Comparison of ENCODE assay signal across 8 cellular contexts in the genomic region with DNA sequence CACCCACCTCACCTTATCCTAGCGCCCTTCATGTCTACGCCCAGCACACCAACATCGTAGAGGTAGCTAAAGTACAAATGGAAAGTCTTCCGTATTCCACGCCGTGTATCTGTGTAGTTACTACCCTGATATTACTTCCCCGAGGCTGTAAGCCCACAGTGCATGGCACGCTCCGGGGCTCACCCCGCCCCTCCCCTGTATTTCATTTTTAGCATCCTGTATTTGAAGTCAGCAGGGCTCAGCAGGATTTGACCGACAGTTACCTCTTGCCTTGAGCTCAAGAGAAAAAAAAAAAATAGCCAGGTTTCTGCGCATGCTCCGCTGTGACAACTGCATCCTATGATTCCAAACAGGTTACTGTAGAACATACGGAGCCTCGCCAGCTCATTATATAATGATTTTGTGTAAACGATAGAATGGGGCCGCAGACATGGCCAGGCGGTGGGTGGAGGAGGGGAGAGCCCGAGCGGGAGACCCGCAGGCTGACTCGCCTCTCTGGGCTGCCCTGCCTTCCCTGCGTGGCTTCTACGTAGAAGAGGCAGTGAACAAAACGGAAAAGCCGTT. TPM values are rescaled to one million over a fixed set of nuclear protein-coding genes. Genes with fewer than 3 reads are reported as not detected.
DNase-seq lines count a peak whose midpoint lies in the region; ATAC-seq, FAIRE-seq and TF ChIP-seq lines count a peak whose summit lies in the region.

No MANE protein-coding gene starts in this region.

- H3K9me3 ChIP-seq in OCI-LY3 (ENCODE audit: insufficient read depth, low read length): no peaks in the 10 kb centered on the region
- H3K9me3 ChIP-seq in upper lobe of right lung: no peaks in the 10 kb centered on the region

- no peaks in the 10 kb centered on the region for H3K79me2 ChIP-seq in OCI-LY3 (ENCODE audit: low read length)

- no peak for FAIRE-seq in frontal cortex (lab: Jason Lieb, UNC)

- intact Hi-C loops in upper lobe of right lung (cut with DNase I): no loop called here

- H3K36me3 ChIP-seq in OCI-LY3 (replicated peaks; ENCODE audit: low read depth, low read length): no peaks in the 10 kb centered on the region
- H3K36me3 ChIP-seq in upper lobe of right lung: no peaks in the 10 kb centered on the region

- no peaks in the 10 kb centered on the region for H3K36me3 Mint-ChIP-seq in nephron progenitor cell (ENCODE audit: low read depth)

- peak; percentile 65 for ATAC-seq in upper lobe of right lung
- no peak for ATAC-seq in HG03460 (IDR thresholded peaks at IDR 0.05; ENCODE audit: unreplicated experiment)

- no peak overlapping the region for H3K9ac ChIP-seq in OCI-LY3 (ENCODE audit: low read length)

- H3K4me1 Mint-ChIP-seq in nephron progenitor cell: peaks cover 20% of the 10 kb centered on the region

- DNase-seq in G401 (ENCODE audit: low spot score) (peak; percentile 99), HT-29 (ENCODE audit: low spot score) (peak; percentile 84), frontal cortex (ENCODE audit: low spot score in 2 of 2) (peak; percentile 77 to 81), nephron progenitor cell (peak; percentile 40), upper lobe of right lung (no peak)
- DNase-seq in activated naive CD4-positive, alpha-beta T cell treated with Interleukin-2 at 50 U/mL for 16 hours: peak; percentile 60

- H4K20me1 ChIP-seq in OCI-LY3 (ENCODE audit: insufficient read depth, low read length): no peaks in the 10 kb centered on the region

- no peaks in the 10 kb centered on the region for H3K4me1 ChIP-seq in OCI-LY3 (ENCODE audit: low read length)
- peaks cover 28% of the 10 kb centered on the region for H3K4me1 ChIP-seq in upper lobe of right lung

- H3K4me3 ChIP-seq in OCI-LY3 (ENCODE audit: low read length) (peak overlapping the region; percentile 70), upper lobe of right lung (peak overlapping the region; percentile 71)

- TF ChIP-seq CTCF in OCI-LY3 (IDR thresholded peaks at IDR 0.05; ENCODE audit: low read depth, low read length): no peak
- no peak for TF ChIP-seq CTCF in nephron progenitor cell (IDR thresholded peaks at IDR 0.05)
- no peak for TF ChIP-seq CTCF in upper lobe of right lung (IDR thresholded peaks at IDR 0.05)

- H3K27ac Mint-ChIP-seq in nephron progenitor cell: no peak overlapping the region

- H3K27me3 ChIP-seq in OCI-LY3 (ENCODE audit: low read depth, low read length) (no peaks in the 10 kb centered on the region), upper lobe of right lung (no peaks in the 10 kb centered on the region)

- peaks cover 15% of the 10 kb centered on the region for H3K9me3 Mint-ChIP-seq in nephron progenitor cell

- H3K4me2 ChIP-seq in OCI-LY3 (ENCODE audit: low read length): peak overlapping the region; percentile 53

- peaks cover 54% of the 10 kb centered on the region for H3K27me3 Mint-ChIP-seq in nephron progenitor cell (ENCODE audit: low read depth, poor library complexity)

- H3K27ac ChIP-seq in OCI-LY3 (ENCODE audit: low read length) (no peak overlapping the region), upper lobe of right lung (peak overlapping the region; percentile 82)

- in situ Hi-C loops in G401 (cut with HindIII; ENCODE audit: low sequenced_read_pairs): no loop called here

- peak overlapping the region; percentile 87 for H3K4me3 Mint-ChIP-seq in nephron progenitor cell

- peak overlapping the region; percentile 67 for H2AFZ ChIP-seq in OCI-LY3 (ENCODE audit: low read depth, low read length)

RNA-seq across cellular contexts. Expression of gene ABCG1, which starts 1.3 kb away (rescaled TPM):
- total RNA-seq in G401 (2014; rRNA removed; shearing (Covaris generic)): 2.0 and 6.0 TPM in 2 replicates
- 2.6 and 5.7 TPM in 2 replicates for total RNA-seq in HT-29 (2014; rRNA removed; shearing (Covaris generic))
- 13.0 TPM for total RNA-seq in frontal cortex
- 62.6 TPM for total RNA-seq in upper lobe of right lung
